9 cellular contexts compared by ENCODE assay signal in genomic region chr2:118881490-118882129, GRCh38. TPM values are rescaled to one million over a fixed set of nuclear protein-coding genes. Genes with fewer than 3 reads are reported as not detected.
DNase-seq lines count a peak whose midpoint lies in the region; ATAC-seq and TF ChIP-seq lines count a peak whose summit lies in the region.
"Had no signal": no experiment of that assay in that cellular context is flagged by ENCODE, and none has a peak within 500 bp of the region (broad histone marks: within the 10 kb centered on the region; RNA-seq: fewer than 3 reads in every experiment).

No MANE protein-coding gene starts in this region.

- H3K36me3 Mint-ChIP-seq in activated B cell treated with CpG ODN at 0.5 μM for 24 hours (ENCODE audit: low read depth), result no peaks in the 10 kb centered on the region

- H3K4me3 Mint-ChIP-seq in activated B cell treated with CpG ODN at 0.5 μM for 24 hours, result no peak overlapping the region

- intact Hi-C loops in activated B cell treated with CpG ODN at 0.5 μM for 24 hours (cut with micrococcal nuclease) (loop anchor here (1.0 kb wide), 2 partner anchors 410 to 430 kb away; no protein-coding TSS in a partner anchor), lower leg skin (cut with DNase I; ENCODE audit: low total_unique reads) (loop anchor here (10.0 kb wide), 1 partner anchor 413 kb away; no protein-coding TSS in a partner anchor)

- H3K27me3 Mint-ChIP-seq in activated B cell treated with CpG ODN at 0.5 μM for 24 hours, result peaks cover 20% of the 10 kb centered on the region

- peak; percentile 91 for ATAC-seq in GM18873 (IDR thresholded peaks at IDR 0.05; ENCODE audit: low FRiP score, unreplicated experiment)
- peak; percentile 90 for ATAC-seq in HG03095 (IDR thresholded peaks at IDR 0.05; ENCODE audit: unreplicated experiment)
- peak; percentile 81 for ATAC-seq in activated B cell treated with CpG ODN at 0.5 μM for 24 hours (ENCODE audit: low read depth)

- peaks cover 8% of the 10 kb centered on the region for H3K4me1 Mint-ChIP-seq in activated B cell treated with CpG ODN at 0.5 μM for 24 hours

- peak; percentile 85 for TF ChIP-seq CTCF in AG10803 (conservative IDR thresholded peaks at IDR 0.05; ENCODE audit: low read length)
- TF ChIP-seq CTCF in activated B cell treated with CpG ODN at 0.5 μM for 24 hours (IDR thresholded peaks at IDR 0.05), result no peak
- TF ChIP-seq CTCF in lower leg skin (IDR thresholded peaks at IDR 0.05), result peak in 1 of 3 donors; percentile 55

- H3K4me3 ChIP-seq in AG10803 (ENCODE audit: low read length) (no peak overlapping the region), lower leg skin (ENCODE audit: low read depth, poor library complexity, severe bottlenecking) (no peak overlapping the region)

- no peak overlapping the region for H3K27ac Mint-ChIP-seq in activated B cell treated with CpG ODN at 0.5 μM for 24 hours

- H3K9me3 Mint-ChIP-seq in activated B cell treated with CpG ODN at 0.5 μM for 24 hours, result no peaks in the 10 kb centered on the region

- WGBS in lower leg skin, 2 donors, result 11 to 18% methylated on average over 10 of the region's 10 CpGs

- DNase-seq in AG10803 (ENCODE audit: low read depth) (peak; percentile 31), NCI-H2196 (lab: John Stamatoyannopoulos, UW; ENCODE audit: unreplicated experiment) (peak; percentile 70), activated B cell treated with CpG ODN at 0.5 μM for 24 hours (peak; percentile 34), lower leg skin (ENCODE audit: low spot score in 2 of 2) (peak; percentile 41 to 88)
- peak; percentile 42 for DNase-seq in central memory CD4-positive, alpha-beta T cell
- DNase-seq in stimulated activated CD8-positive, alpha-beta memory T cell treated with anti-CD3 and anti-CD28 coated beads, Interleukin-15, amount 100 ng/mL, for 48 hours (ENCODE audit: low read depth in 2 of 2), result peak; percentile 21 to 32

- CTCF ChIA-PET in activated B cell treated with CpG ODN at 0.5 μM for 24 hours (lab: Charles Lee), result interaction anchor here (0.7 to 3.9 kb wide), 19 partner anchors 8 to 835 kb away, joined by 3 to 29 read pairs (median 4); no protein-coding TSS in a partner anchor

- TF ChIP-seq POLR2A in lower leg skin (IDR thresholded peaks at IDR 0.05), result no peak

- POLR2A ChIA-PET in activated B cell treated with CpG ODN at 0.5 μM for 24 hours (lab: Charles Lee), result no interaction called here

RNA-seq across cellular contexts. Expression of gene EN1, which starts 34.2 kb away (rescaled TPM):
- total RNA-seq in activated B cell treated with CpG ODN at 0.5 μM for 24 hours (not detected in 2 replicates), lower leg skin (10 to 100 TPM; 10.2 to 23.2 (median 17.7) TPM)
- total RNA-seq: urinary bladder had no signal

Comparison
In these comparisons a context has a peak if more than half of its experiments do, and no peak if none do; other contexts are left out.
1. RNA of gene EN1, which starts 34.2 kb away (total RNA-seq): 10.2 to 23.2 TPM in lower leg skin; not detected in activated B cell treated with CpG ODN at 0.5 μM for 24 hours; every median in the first group is over 10 times any median in the second.
2. Peak in every context shown above with its lines, with median percentiles within 50 percentile points of each other: DNase-seq and ATAC-seq.